ENCODE assay signal across 8 cellular contexts in genomic region chr14:22226381-22226780, GRCh38.
DNase-seq lines count a peak whose midpoint lies in the region; ATAC-seq and TF ChIP-seq lines count a peak whose summit lies in the region.

No MANE protein-coding gene starts in this region.

- H3K9me3 Mint-ChIP-seq in activated CD8-positive, alpha-beta T cell treated with anti-CD3 and anti-CD28 coated beads for 36 hours: no peaks in the 10 kb centered on the region

- H3K27me3 ChIP-seq in mesendoderm (ENCODE audit: insufficient read depth, low read length, poor library complexity): no peaks in the 10 kb centered on the region
- H3K27me3 ChIP-seq in body of pancreas: no peaks in the 10 kb centered on the region

- peaks cover 3% of the 10 kb centered on the region for H3K36me3 Mint-ChIP-seq in activated CD8-positive, alpha-beta T cell treated with anti-CD3 and anti-CD28 coated beads for 36 hours (ENCODE audit: low read depth)

- DNase-seq in Daoy (ENCODE audit: low read depth): peak; percentile 29
- DNase-seq in LHCN-M2 (ENCODE audit: low read depth): peak; percentile 2
- peak; percentile 20 for DNase-seq in activated CD8-positive, alpha-beta T cell treated with anti-CD3 and anti-CD28 coated beads for 36 hours
- peak; percentile 51 for DNase-seq in mesendoderm
- DNase-seq in COR-L47 (lab: John Stamatoyannopoulos, UW): no peak
- no peak for DNase-seq in body of pancreas

- H3K9me3 ChIP-seq in body of pancreas: no peaks in the 10 kb centered on the region

- H2AK5ac ChIP-seq in mesendoderm (ENCODE audit: low read length): no peak overlapping the region

- H3K4me1 Mint-ChIP-seq in activated CD8-positive, alpha-beta T cell treated with anti-CD3 and anti-CD28 coated beads for 36 hours (ENCODE audit: low read depth): peaks cover 13% of the 10 kb centered on the region

- TF ChIP-seq POLR2A in body of pancreas (IDR thresholded peaks at IDR 0.05) (no peak), GM18505 (IDR thresholded peaks at IDR 0.05; ENCODE audit: borderline replicate concordance, extremely low read depth, insufficient read depth, insufficient read length) (no peak)

- no peak overlapping the region for H3K9ac ChIP-seq in mesendoderm (ENCODE audit: low read length)

- H2BK120ac ChIP-seq in mesendoderm (ENCODE audit: low read depth, low read length): no peak overlapping the region

- H3K4me2 ChIP-seq in mesendoderm (ENCODE audit: low read length): no peak overlapping the region

- no peak overlapping the region for H2BK5ac ChIP-seq in mesendoderm (ENCODE audit: low read length)

- H3K79me1 ChIP-seq in mesendoderm (ENCODE audit: low read length): no peaks in the 10 kb centered on the region

- no peak overlapping the region for H3K27ac ChIP-seq in mesendoderm (ENCODE audit: low read depth, low read length)
- H3K27ac ChIP-seq in body of pancreas: no peak overlapping the region

- H4K5ac ChIP-seq in mesendoderm (ENCODE audit: low read length): no peak overlapping the region

- no peak overlapping the region for H3K18ac ChIP-seq in mesendoderm (ENCODE audit: low read length)

- ATAC-seq in activated CD8-positive, alpha-beta T cell treated with anti-CD3 and anti-CD28 coated beads for 36 hours: peak; percentile 66
- ATAC-seq in HG03565 (IDR thresholded peaks at IDR 0.05; ENCODE audit: unreplicated experiment) (no peak), body of pancreas (no peak), GM18505 (IDR thresholded peaks at IDR 0.05; ENCODE audit: unreplicated experiment) (no peak)

- WGBS in mesendoderm (ENCODE audit: extremely low coverage, insufficient coverage, low lambda C conversion rate): no CpG with 5 or more reads among the region's 8 CpGs
- WGBS in body of pancreas, 2 donors: 72 to 81% methylated on average over 8 of the region's 8 CpGs

- H3K36me3 ChIP-seq in mesendoderm (ENCODE audit: control insufficient read depth, insufficient read depth, low read length) (no peaks in the 10 kb centered on the region), body of pancreas (replicated peaks in 1 of 2; ENCODE audit: insufficient read depth in 1 of 2, low read depth in 2 of 2) (no peaks in the 10 kb centered on the region)

- H2BK15ac ChIP-seq in mesendoderm (replicated peaks; ENCODE audit: low read depth): no peak overlapping the region

- POLR2A ChIA-PET in activated CD8-positive, alpha-beta T cell treated with anti-CD3 and anti-CD28 coated beads for 36 hours (lab: Charles Lee): interaction anchor here (1.0 to 1.3 kb wide), 2 partner anchors 296 to 316 kb away, joined by 3 to 4 read pairs; no protein-coding TSS in a partner anchor

- H3K27me3 Mint-ChIP-seq in activated CD8-positive, alpha-beta T cell treated with anti-CD3 and anti-CD28 coated beads for 36 hours: no peaks in the 10 kb centered on the region

- H3K4ac ChIP-seq in mesendoderm (ENCODE audit: low read depth, low read length): no peak overlapping the region

- H3K4me3 Mint-ChIP-seq in activated CD8-positive, alpha-beta T cell treated with anti-CD3 and anti-CD28 coated beads for 36 hours: peak overlapping the region; percentile 68

- H3K4me3 ChIP-seq in mesendoderm (ENCODE audit: low read length) (no peak overlapping the region), body of pancreas (no peak overlapping the region)

- H3K56ac ChIP-seq in mesendoderm (ENCODE audit: low read length): no peak overlapping the region

- no peak overlapping the region for H4K8ac ChIP-seq in mesendoderm (ENCODE audit: low read depth, low read length)

- CTCF ChIA-PET in activated CD8-positive, alpha-beta T cell treated with anti-CD3 and anti-CD28 coated beads for 36 hours (lab: Charles Lee): interaction anchor here (1.0 to 1.6 kb wide), 3 partner anchors 25 to 344 kb away, joined by 3 to 4 read pairs (median 3); no protein-coding TSS in a partner anchor

- intact Hi-C loops in activated CD8-positive, alpha-beta T cell treated with anti-CD3 and anti-CD28 coated beads for 36 hours (cut with micrococcal nuclease): loop anchor here (10.0 kb wide), 1 partner anchor 338 kb away; no protein-coding TSS in a partner anchor
- intact Hi-C loops in body of pancreas (cut with DNase I): no loop called here

- H3K27ac Mint-ChIP-seq in activated CD8-positive, alpha-beta T cell treated with anti-CD3 and anti-CD28 coated beads for 36 hours: peak overlapping the region; percentile 75

- no peak overlapping the region for H3K23ac ChIP-seq in mesendoderm (ENCODE audit: low read length)

- no peaks in the 10 kb centered on the region for H3K4me1 ChIP-seq in mesendoderm (ENCODE audit: control insufficient read depth, low read depth, low read length)
- H3K4me1 ChIP-seq in body of pancreas: no peaks in the 10 kb centered on the region

- no peak for TF ChIP-seq CTCF in activated CD8-positive, alpha-beta T cell treated with anti-CD3 and anti-CD28 coated beads for 36 hours (IDR thresholded peaks at IDR 0.05)
- no peak for TF ChIP-seq CTCF in body of pancreas (IDR thresholded peaks at IDR 0.05)

- H3K79me2 ChIP-seq in mesendoderm (ENCODE audit: control insufficient read depth, insufficient read depth, low read length): no peaks in the 10 kb centered on the region

Comparison
In these comparisons a context has a peak if more than half of its experiments do, and no peak if none do; other contexts are left out.
1. DNase-seq: peak in Daoy (single experiment), LHCN-M2 (single experiment), activated CD8-positive, alpha-beta T cell treated with anti-CD3 and anti-CD28 coated beads for 36 hours (single experiment) and mesendoderm (single experiment); none in COR-L47 (single experiment) and body of pancreas (0 of 4).